ENCODE assay signal across 20 cellular contexts in genomic region chr3:3105246-3105645, GRCh38. TPM values are rescaled to one million over a fixed set of nuclear protein-coding genes. Genes with fewer than 3 reads are reported as not detected.
DNase-seq lines count a peak whose midpoint lies in the region; ATAC-seq, FAIRE-seq and TF ChIP-seq lines count a peak whose summit lies in the region.
"Had no signal": no experiment of that assay in that cellular context is flagged by ENCODE, and none has a peak within 500 bp of the region (broad histone marks: within the 10 kb centered on the region; RNA-seq: fewer than 3 reads in every experiment).

No MANE protein-coding gene starts in this region.

- peak; percentile 40 for FAIRE-seq in GM12892 (lab: Jason Lieb, UNC)
- FAIRE-seq: GM12878, H1 had no signal

- peak overlapping the region in 1 of 2 donors; percentile 42 for H3K27ac Mint-ChIP-seq in natural killer cell treated with Interleukin-12 subunit alpha and Interleukin-12 subunit beta and Interleukin-15 and Interleukin-18, amount 100 ng/mL, for 72 hours
- H3K27ac Mint-ChIP-seq in natural killer cell (no peak overlapping the region), memory B cell (peak overlapping the region; percentile 0)
- H3K27ac Mint-ChIP-seq: CD14-positive monocyte had no signal

- H3K9me3 Mint-ChIP-seq in natural killer cell treated with Interleukin-12 subunit alpha and Interleukin-12 subunit beta and Interleukin-15 and Interleukin-18, amount 100 ng/mL, for 72 hours: no peaks in the 10 kb centered on the region
- H3K9me3 Mint-ChIP-seq in natural killer cell: no peaks in the 10 kb centered on the region
- H3K9me3 Mint-ChIP-seq in memory B cell: no peaks in the 10 kb centered on the region
- H3K9me3 Mint-ChIP-seq: H9 had no signal

- intact Hi-C loops in natural killer cell (cut with micrococcal nuclease): no loop called here

- no peak for TF ChIP-seq POLR2A in GM12892 (IDR thresholded peaks at IDR 0.05; ENCODE audit: low read depth, low read length)

- ATAC-seq in natural killer cell treated with Interleukin-12 subunit alpha and Interleukin-12 subunit beta and Interleukin-15 and Interleukin-18, amount 100 ng/mL, for 72 hours: no peak
- ATAC-seq in natural killer cell: no peak
- ATAC-seq in memory B cell (ENCODE audit: low read depth): no peak
- ATAC-seq in GM21360 (IDR thresholded peaks at IDR 0.05; ENCODE audit: unreplicated experiment): no peak
- ATAC-seq in GM19452 (IDR thresholded peaks at IDR 0.05; ENCODE audit: unreplicated experiment): no peak
- ATAC-seq: GM12878 had no signal

- peak overlapping the region; percentile 24 for H3K4me3 Mint-ChIP-seq in natural killer cell treated with Interleukin-12 subunit alpha and Interleukin-12 subunit beta and Interleukin-15 and Interleukin-18, amount 100 ng/mL, for 72 hours
- H3K4me3 Mint-ChIP-seq in natural killer cell: no peak overlapping the region
- peak overlapping the region; percentile 2 for H3K4me3 Mint-ChIP-seq in memory B cell
- H3K4me3 Mint-ChIP-seq: CD14-positive monocyte; CD4-positive, alpha-beta memory T cell; H9 had no signal

- H3K27me3 Mint-ChIP-seq in natural killer cell treated with Interleukin-12 subunit alpha and Interleukin-12 subunit beta and Interleukin-15 and Interleukin-18, amount 100 ng/mL, for 72 hours: peaks cover 11 to 12% of the 10 kb centered on the region in 2 donors
- H3K27me3 Mint-ChIP-seq in natural killer cell (ENCODE audit: low read depth in 2 of 2) (peaks cover 13 to 35% of the 10 kb centered on the region in 2 donors), memory B cell (peaks cover 3% of the 10 kb centered on the region)

- peaks cover 16 to 33% of the 10 kb centered on the region in 2 donors for H3K4me1 Mint-ChIP-seq in natural killer cell treated with Interleukin-12 subunit alpha and Interleukin-12 subunit beta and Interleukin-15 and Interleukin-18, amount 100 ng/mL, for 72 hours (ENCODE audit: low read depth in 2 of 2)
- no peaks in the 10 kb centered on the region for H3K4me1 Mint-ChIP-seq in natural killer cell
- H3K4me1 Mint-ChIP-seq in memory B cell: peaks cover 24% of the 10 kb centered on the region
- H3K4me1 Mint-ChIP-seq: CD14-positive monocyte had no signal

- peaks cover 4% of the 10 kb centered on the region for H3K36me3 Mint-ChIP-seq in natural killer cell treated with Interleukin-12 subunit alpha and Interleukin-12 subunit beta and Interleukin-15 and Interleukin-18, amount 100 ng/mL, for 72 hours
- H3K36me3 Mint-ChIP-seq in natural killer cell (no peaks in the 10 kb centered on the region), memory B cell (peaks cover 3% of the 10 kb centered on the region)
- H3K36me3 Mint-ChIP-seq: CD14-positive monocyte had no signal

- no peak for TF ChIP-seq CTCF in natural killer cell (IDR thresholded peaks at IDR 0.05)

- no peak for DNase-seq in natural killer cell treated with Interleukin-12 subunit alpha and Interleukin-12 subunit beta and Interleukin-15 and Interleukin-18, amount 100 ng/mL, for 72 hours (ENCODE audit: low spot score)
- no peak for DNase-seq in natural killer cell
- no peak for DNase-seq in GM12892 (ENCODE audit: insufficient read length)
- DNase-seq in memory B cell (ENCODE audit: low spot score in 2 of 2): no peak
- DNase-seq in NCI-H2171 (lab: John Stamatoyannopoulos, UW): no peak
- DNase-seq: 8988T; BE2C; CD4-positive, alpha-beta memory T cell; DMS153; DMS79; GF-D8; H9; Karpas-422; KBM-7 had no signal

RNA-seq across cellular contexts. Expression of gene IL5RA, which starts 4.9 kb away (rescaled TPM):
- total RNA-seq in natural killer cell treated with Interleukin-12 subunit alpha and Interleukin-12 subunit beta and Interleukin-15 and Interleukin-18, amount 100 ng/mL, for 72 hours: 1 to 10 TPM in 1 of 2 donors, not detected in 1; 5.0 TPM
- 10 to 100 TPM in 1 of 3 donors, under 1 TPM in 1, not detected in 1; 0.34 to 12.4 TPM for total RNA-seq in natural killer cell
- polyA plus RNA-seq in GM12892 (2012; ENCODE audit: missing spikeins): 0.25 TPM
- total RNA-seq: H1, H9, HT-29 had no signal
- polyA plus RNA-seq: CD14-positive monocyte, H1 had no signal

RNA-seq across cellular contexts. Expression of gene TRNT1, which starts 21.5 kb away (rescaled TPM):
- total RNA-seq in natural killer cell treated with Interleukin-12 subunit alpha and Interleukin-12 subunit beta and Interleukin-15 and Interleukin-18, amount 100 ng/mL, for 72 hours: 10 to 100 TPM; 29.7 to 70.0 TPM
- 10 to 100 TPM; 33.3 to 41.9 (median 36.6) TPM for total RNA-seq in natural killer cell
- polyA plus RNA-seq in GM12892 (2012; ENCODE audit: missing spikeins): 27.8 TPM
